ENCODE assay signal across 8 cellular contexts in the genomic region with DNA sequence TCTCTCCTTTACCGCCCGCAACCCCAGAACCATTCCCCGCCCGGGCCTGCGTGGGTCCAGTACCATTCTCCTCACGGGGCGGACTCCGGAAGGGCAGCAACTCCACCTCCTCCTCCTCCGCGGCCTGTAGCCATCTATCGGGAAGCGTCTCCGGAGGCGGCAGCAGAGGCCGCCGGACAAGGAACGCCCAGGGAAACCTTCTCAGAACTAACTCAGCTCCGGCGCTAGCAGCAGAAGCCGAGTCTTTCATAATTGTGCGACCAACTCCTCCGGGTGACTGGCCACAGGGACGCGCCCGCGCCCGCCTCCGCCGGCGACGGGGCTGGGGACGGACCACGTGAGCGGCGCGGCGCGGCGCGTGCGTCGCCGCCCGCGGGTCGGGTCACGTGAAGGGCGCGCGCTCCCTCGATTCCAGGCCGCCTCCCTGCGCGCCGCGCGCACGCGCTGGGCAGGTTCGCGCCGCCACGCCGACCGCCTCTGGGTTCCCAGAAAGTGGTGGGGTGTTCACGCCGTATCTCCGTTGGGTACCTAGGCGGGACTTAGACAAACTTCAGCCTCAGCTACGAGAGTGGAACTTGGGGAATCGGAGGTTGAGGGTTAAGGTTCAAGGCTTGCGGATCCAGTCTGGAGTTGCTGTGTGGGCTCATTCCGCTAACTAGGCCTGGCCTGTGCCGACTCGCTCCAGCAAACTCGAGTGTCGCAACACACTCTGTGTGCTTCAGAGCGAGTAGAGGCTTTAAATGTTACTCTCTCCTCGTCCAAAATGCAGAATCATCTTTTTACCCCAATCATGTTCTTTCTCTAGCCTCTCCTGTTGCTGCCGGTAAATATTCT. TPM values are rescaled to one million over a fixed set of nuclear protein-coding genes. Genes with fewer than 3 reads are reported as not detected.
DNase-seq lines count a peak whose midpoint lies in the region; ATAC-seq, FAIRE-seq and TF ChIP-seq lines count a peak whose summit lies in the region.

A gene with protein sequence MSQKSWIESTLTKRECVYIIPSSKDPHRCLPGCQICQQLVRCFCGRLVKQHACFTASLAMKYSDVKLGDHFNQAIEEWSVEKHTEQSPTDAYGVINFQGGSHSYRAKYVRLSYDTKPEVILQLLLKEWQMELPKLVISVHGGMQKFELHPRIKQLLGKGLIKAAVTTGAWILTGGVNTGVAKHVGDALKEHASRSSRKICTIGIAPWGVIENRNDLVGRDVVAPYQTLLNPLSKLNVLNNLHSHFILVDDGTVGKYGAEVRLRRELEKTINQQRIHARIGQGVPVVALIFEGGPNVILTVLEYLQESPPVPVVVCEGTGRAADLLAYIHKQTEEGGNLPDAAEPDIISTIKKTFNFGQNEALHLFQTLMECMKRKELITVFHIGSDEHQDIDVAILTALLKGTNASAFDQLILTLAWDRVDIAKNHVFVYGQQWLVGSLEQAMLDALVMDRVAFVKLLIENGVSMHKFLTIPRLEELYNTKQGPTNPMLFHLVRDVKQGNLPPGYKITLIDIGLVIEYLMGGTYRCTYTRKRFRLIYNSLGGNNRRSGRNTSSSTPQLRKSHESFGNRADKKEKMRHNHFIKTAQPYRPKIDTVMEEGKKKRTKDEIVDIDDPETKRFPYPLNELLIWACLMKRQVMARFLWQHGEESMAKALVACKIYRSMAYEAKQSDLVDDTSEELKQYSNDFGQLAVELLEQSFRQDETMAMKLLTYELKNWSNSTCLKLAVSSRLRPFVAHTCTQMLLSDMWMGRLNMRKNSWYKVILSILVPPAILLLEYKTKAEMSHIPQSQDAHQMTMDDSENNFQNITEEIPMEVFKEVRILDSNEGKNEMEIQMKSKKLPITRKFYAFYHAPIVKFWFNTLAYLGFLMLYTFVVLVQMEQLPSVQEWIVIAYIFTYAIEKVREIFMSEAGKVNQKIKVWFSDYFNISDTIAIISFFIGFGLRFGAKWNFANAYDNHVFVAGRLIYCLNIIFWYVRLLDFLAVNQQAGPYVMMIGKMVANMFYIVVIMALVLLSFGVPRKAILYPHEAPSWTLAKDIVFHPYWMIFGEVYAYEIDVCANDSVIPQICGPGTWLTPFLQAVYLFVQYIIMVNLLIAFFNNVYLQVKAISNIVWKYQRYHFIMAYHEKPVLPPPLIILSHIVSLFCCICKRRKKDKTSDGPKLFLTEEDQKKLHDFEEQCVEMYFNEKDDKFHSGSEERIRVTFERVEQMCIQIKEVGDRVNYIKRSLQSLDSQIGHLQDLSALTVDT (N-terminal part only) (minus strand): TSS at position 330 of the 834 bp plus-strand sequence. CDS start 264 bp downstream, at position 66.

- no peaks in the 10 kb centered on the region for H3F3A ChIP-seq in PC-3 (ENCODE audit: low read length, unreplicated experiment)

- no peaks in the 10 kb centered on the region for H3K27me3 ChIP-seq in PC-3 (ENCODE audit: low read length)
- no peaks in the 10 kb centered on the region for H3K27me3 ChIP-seq in mucosa of rectum (ENCODE audit: control insufficient read depth in 2 of 2, insufficient read depth in 2 of 2, low read length in 2 of 2)

- POLR2A ChIA-PET in PC-3 (lab: Charles Lee; ENCODE audit: unreplicated experiment), result interaction anchor here (0.6 kb wide), 1 partner anchor 198 kb away, joined by 3 read pairs; no protein-coding TSS in a partner anchor

- H3K9ac ChIP-seq in PC-3 (ENCODE audit: low read length) (peak within 1 kb of the TSS; percentile 79), mucosa of rectum (ENCODE audit: low read depth in 1 of 2, low read length in 2 of 2) (peak within 1 kb of the TSS; percentile 78 to 93)

- H3K36me3 ChIP-seq in PC-3 (ENCODE audit: low read depth, low read length), result no peaks in the 10 kb centered on the region
- peaks cover 0 to 3% of the 10 kb centered on the region in 2 donors for H3K36me3 ChIP-seq in mucosa of rectum (ENCODE audit: control insufficient read depth in 2 of 2, insufficient read depth in 2 of 2, low read length in 2 of 2)

- H3K4me3 ChIP-seq in PC-3 (ENCODE audit: low read length) (peak within 1 kb of the TSS; percentile 98), epithelial cell of proximal tubule (ENCODE audit: low read depth, low read length) (peak within 1 kb of the TSS; percentile 99), mucosa of rectum (ENCODE audit: low read length in 2 of 2) (peak within 1 kb of the TSS; percentile 90 to 95)

- no peak for FAIRE-seq in D721Med (lab: Jason Lieb, UNC)

- CTCF ChIA-PET in PC-3 (lab: Charles Lee), result no interaction called here

- no peaks in the 10 kb centered on the region for H3K9me3 ChIP-seq in PC-3 (ENCODE audit: low read length)
- H3K9me3 ChIP-seq in mucosa of rectum (ENCODE audit: control insufficient read depth in 2 of 2, low read length in 2 of 2), result no peaks in the 10 kb centered on the region

- H3K9me2 ChIP-seq in PC-3 (replicated peaks; ENCODE audit: low read length), result no peaks in the 10 kb centered on the region

- no peaks in the 10 kb centered on the region for H4K20me1 ChIP-seq in PC-3 (ENCODE audit: low read length)

- peak within 1 kb of the TSS; percentile 93 for H3K4me2 ChIP-seq in PC-3 (ENCODE audit: low read length)

- intact Hi-C loops in PC-3 (cut with micrococcal nuclease), result loop anchor here (5.0 kb wide), 1 partner anchor 81 kb away; a partner anchor contains a TSS

- peak; percentile 51 for DNase-seq in D721Med (ENCODE audit: insufficient read length, low spot score)
- DNase-seq in HuH-7 (ENCODE audit: low spot score), result peak; percentile 88
- peak; percentile 80 for DNase-seq in PC-3
- peak; percentile 92 for DNase-seq in activated T-cell treated with anti-CD3 and anti-CD28 coated beads for 48 hours (ENCODE audit: low read depth)
- DNase-seq in epithelial cell of proximal tubule (ENCODE audit: low read depth), result peak; percentile 74
- peak; percentile 92 for DNase-seq in stimulated activated CD8-positive, alpha-beta memory T cell treated with anti-CD3 and anti-CD28 coated beads, Interleukin-4, amount 100 ng/mL, for 48 hours

- ATAC-seq in GM21515 (IDR thresholded peaks at IDR 0.05; ENCODE audit: unreplicated experiment), result peak; percentile 71
- ATAC-seq in PC-3, result peak; percentile 75

- H2AFZ ChIP-seq in PC-3 (ENCODE audit: low read length), result peak within 1 kb of the TSS; percentile 99

- TF ChIP-seq CTCF in D721Med (IDR thresholded peaks at IDR 0.05; ENCODE audit: insufficient read depth, missing control alignments), result no peak
- no peak for TF ChIP-seq CTCF in PC-3 (conservative IDR thresholded peaks at IDR 0.05; ENCODE audit: low read depth, low read length)
- TF ChIP-seq CTCF in epithelial cell of proximal tubule (conservative IDR thresholded peaks at IDR 0.05; ENCODE audit: low read depth, low read length), result peak; percentile 16

- H3K79me2 ChIP-seq in PC-3 (ENCODE audit: low read length), result peaks cover 48% of the 10 kb centered on the region

- BruUV-seq in PC-3 (replicated peaks; lab: Mats Ljungman, UMichigan), result no TSS peak

- H3K27ac ChIP-seq in PC-3 (ENCODE audit: low read length) (peak within 1 kb of the TSS; percentile 55), mucosa of rectum (ENCODE audit: low read depth in 2 of 2, low read length in 2 of 2) (peak within 1 kb of the TSS; percentile 87 to 97)

- H3K4me1 ChIP-seq in PC-3 (ENCODE audit: insufficient read depth, low read length), result peaks cover 21% of the 10 kb centered on the region
- H3K4me1 ChIP-seq in mucosa of rectum (ENCODE audit: control insufficient read depth in 2 of 2, insufficient read depth in 2 of 2, low read length in 2 of 2), result peaks cover 7 to 14% of the 10 kb centered on the region in 2 donors

RNA-seq across cellular contexts. Expression of the gene that starts here (rescaled TPM):
- total RNA-seq in PC-3 (2014; rRNA removed) (13.3 and 16.8 TPM in 2 replicates), epithelial cell of proximal tubule (16.6 and 16.8 TPM in 2 replicates)

Comparison
In these comparisons a context has a peak if more than half of its experiments do, and no peak if none do; other contexts are left out.
1. Peak in every context shown above with its lines: DNase-seq, ATAC-seq, H3K4me3 ChIP-seq and H3K27ac ChIP-seq.